Comparison of ENCODE assay signal across 8 cellular contexts in the genomic region with DNA sequence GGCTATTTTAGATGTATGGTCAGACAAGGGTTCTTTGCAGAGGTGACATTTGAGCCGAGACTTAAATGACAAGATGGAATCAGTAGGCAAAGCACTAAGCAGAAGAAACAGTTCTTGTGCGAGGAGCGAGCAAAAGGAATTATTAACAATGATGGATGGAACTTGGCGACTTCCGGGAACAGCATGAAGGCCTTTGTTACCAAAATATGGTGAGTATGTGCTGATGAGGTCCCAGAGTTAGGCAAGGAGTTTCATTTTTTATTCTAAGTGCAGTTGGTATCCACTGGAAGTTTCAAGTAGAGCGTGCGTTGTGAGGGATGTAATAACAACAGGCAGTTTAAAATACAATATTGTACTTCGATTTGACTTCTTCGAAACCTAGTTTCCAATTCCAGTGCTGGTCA. TPM values are rescaled to one million over a fixed set of nuclear protein-coding genes. Genes with fewer than 3 reads are reported as not detected.
DNase-seq lines count a peak whose midpoint lies in the region; ATAC-seq lines count a peak whose summit lies in the region.

No MANE protein-coding gene starts in this region.

- H3K9me3 ChIP-seq in iPS-18a (ENCODE audit: control insufficient read depth, low read depth, low read length): no peaks in the 10 kb centered on the region

- no peaks in the 10 kb centered on the region for H3K9me3 Mint-ChIP-seq in activated T-helper 17 cell treated with anti-CD3 and anti-CD28 coated beads, Interleukin-2, amount 50 U/mL, for 72 hours
- H3K9me3 Mint-ChIP-seq in stimulated activated naive B cell treated with anti-CD40 and anti-IgM and Interleukin-4, amounts not matched to agents 10 μg/mL and 1 μg/mL and 100 μg/mL, for 72 hours: peaks cover 1 to 2% of the 10 kb centered on the region in 2 donors

- H3K27me3 Mint-ChIP-seq in activated T-helper 17 cell treated with anti-CD3 and anti-CD28 coated beads, Interleukin-2, amount 50 U/mL, for 72 hours: no peaks in the 10 kb centered on the region
- H3K27me3 Mint-ChIP-seq in stimulated activated naive B cell treated with anti-CD40 and anti-IgM and Interleukin-4, amounts not matched to agents 10 μg/mL and 1 μg/mL and 100 μg/mL, for 72 hours: no peaks in the 10 kb centered on the region

- peak overlapping the region; percentile 27 for H3K27ac ChIP-seq in iPS-18a (ENCODE audit: low read length)

- intact Hi-C loops in posterior vena cava (cut with DNase I): no loop called here

- peak overlapping the region; percentile 62 for H3K9ac ChIP-seq in iPS-18a (ENCODE audit: low read length)

- H3K36me3 Mint-ChIP-seq in activated T-helper 17 cell treated with anti-CD3 and anti-CD28 coated beads, Interleukin-2, amount 50 U/mL, for 72 hours (ENCODE audit: low read depth): peaks cover 34% of the 10 kb centered on the region
- peaks cover 13 to 14% of the 10 kb centered on the region in 2 donors for H3K36me3 Mint-ChIP-seq in stimulated activated naive B cell treated with anti-CD40 and anti-IgM and Interleukin-4, amounts not matched to agents 10 μg/mL and 1 μg/mL and 100 μg/mL, for 72 hours

- peaks cover 43% of the 10 kb centered on the region for H3K4me1 Mint-ChIP-seq in activated T-helper 17 cell treated with anti-CD3 and anti-CD28 coated beads, Interleukin-2, amount 50 U/mL, for 72 hours
- H3K4me1 Mint-ChIP-seq in stimulated activated naive B cell treated with anti-CD40 and anti-IgM and Interleukin-4, amounts not matched to agents 10 μg/mL and 1 μg/mL and 100 μg/mL, for 72 hours: peaks cover 41 to 68% of the 10 kb centered on the region in 2 donors

- H3K4me1 ChIP-seq in iPS-18a (ENCODE audit: control insufficient read depth, low read depth, low read length): peaks cover 15% of the 10 kb centered on the region

- H3K27ac Mint-ChIP-seq in activated T-helper 17 cell treated with anti-CD3 and anti-CD28 coated beads, Interleukin-2, amount 50 U/mL, for 72 hours: peak overlapping the region; percentile 94
- peak overlapping the region; percentile 93 for H3K27ac Mint-ChIP-seq in stimulated activated naive B cell treated with anti-CD40 and anti-IgM and Interleukin-4, amounts not matched to agents 10 μg/mL and 1 μg/mL and 100 μg/mL, for 72 hours

- peaks cover 34% of the 10 kb centered on the region for H3K27me3 ChIP-seq in iPS-18a (ENCODE audit: control insufficient read depth, insufficient read depth, low read length)

- peak overlapping the region; percentile 88 for H3K4me3 ChIP-seq in iPS-18a (ENCODE audit: low read length)

- no peak for ATAC-seq in activated T-helper 17 cell treated with anti-CD3 and anti-CD28 coated beads, Interleukin-2, amount 50 U/mL, for 72 hours (replicated peaks)
- ATAC-seq in stimulated activated naive B cell treated with anti-CD40 and anti-IgM and Interleukin-4, amounts not matched to agents 10 μg/mL and 1 μg/mL and 100 μg/mL, for 72 hours (replicated peaks): no peak
- no peak for ATAC-seq in HG03139 (IDR thresholded peaks at IDR 0.05; ENCODE audit: unreplicated experiment)
- ATAC-seq in HG02981 (IDR thresholded peaks at IDR 0.05; ENCODE audit: unreplicated experiment): no peak

- no peaks in the 10 kb centered on the region for H3K36me3 ChIP-seq in iPS-18a (ENCODE audit: control insufficient read depth, low read depth, low read length)

- H3K4me3 Mint-ChIP-seq in activated T-helper 17 cell treated with anti-CD3 and anti-CD28 coated beads, Interleukin-2, amount 50 U/mL, for 72 hours: peak overlapping the region; percentile 95
- H3K4me3 Mint-ChIP-seq in stimulated activated naive B cell treated with anti-CD40 and anti-IgM and Interleukin-4, amounts not matched to agents 10 μg/mL and 1 μg/mL and 100 μg/mL, for 72 hours: peak overlapping the region; percentile 88 to 98

- DNase-seq in DMS79 treated with DMSO at 0.1 percent for 48 hours (lab: John Stamatoyannopoulos, UW) (peak; percentile 92), HS-5 (ENCODE audit: low read depth) (peak; percentile 44), posterior vena cava (ENCODE audit: low spot score) (no peak)
- DNase-seq in stimulated activated naive B cell treated with anti-CD40 and anti-IgM and Interleukin-4, amounts not matched to agents 10 μg/mL and 1 μg/mL and 100 μg/mL, for 72 hours: no peak

RNA-seq across cellular contexts. Expression of gene LNPEP, which starts 1.6 kb away (rescaled TPM):
- 10 to 100 TPM; 45.0 to 52.7 TPM for total RNA-seq in activated T-helper 17 cell treated with anti-CD3 and anti-CD28 coated beads, Interleukin-2, amount 50 U/mL, for 72 hours
- 10 to 100 TPM; 50.9 to 52.4 TPM for total RNA-seq in posterior vena cava

RNA-seq across cellular contexts. Expression of gene ERAP2, which starts 58.0 kb away (rescaled TPM):
- total RNA-seq in activated T-helper 17 cell treated with anti-CD3 and anti-CD28 coated beads, Interleukin-2, amount 50 U/mL, for 72 hours: 10 to 100 TPM; 37.2 to 74.0 TPM
- total RNA-seq in posterior vena cava: 1 to 10 TPM; 4.8 to 9.6 TPM

Comparison
In these comparisons a context has a peak if more than half of its experiments do, and no peak if none do; other contexts are left out.
1. DNase-seq: peak in DMS79 treated with DMSO at 0.1 percent for 48 hours (single experiment) and HS-5 (single experiment); none in stimulated activated naive B cell treated with anti-CD40 and anti-IgM and Interleukin-4, amounts not matched to agents 10 μg/mL and 1 μg/mL and 100 μg/mL, for 72 hours (single experiment) and posterior vena cava (single experiment).